Comparison of ENCODE assay signal across 1 cellular context in the genomic region with DNA sequence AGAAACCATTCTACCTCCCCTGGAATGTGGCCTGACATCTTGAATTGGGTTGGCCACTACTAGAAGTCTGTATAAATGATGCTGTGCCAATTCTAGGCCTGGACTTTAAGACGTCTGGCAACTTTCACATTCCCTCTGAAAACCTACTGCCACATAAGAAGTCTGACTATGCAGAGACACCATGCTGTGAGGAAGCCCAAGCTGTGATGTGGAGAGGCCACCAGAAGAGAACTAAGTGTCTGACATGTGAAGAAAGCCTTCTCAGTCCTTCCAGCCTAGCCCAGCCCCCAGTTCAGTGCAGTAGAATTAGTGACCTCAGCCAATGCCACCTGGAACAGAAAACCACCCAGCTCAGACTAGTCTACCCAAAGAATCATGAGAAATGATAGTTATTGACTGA.
TF ChIP-seq lines count a peak whose summit lies in the region.

No MANE protein-coding gene starts in this region.

TF ChIP-seq in GM12878, 131 proteins besides CTCF, POLR2A, EP300 and RAD21:
- TF ChIP-seq, protein P1, sequence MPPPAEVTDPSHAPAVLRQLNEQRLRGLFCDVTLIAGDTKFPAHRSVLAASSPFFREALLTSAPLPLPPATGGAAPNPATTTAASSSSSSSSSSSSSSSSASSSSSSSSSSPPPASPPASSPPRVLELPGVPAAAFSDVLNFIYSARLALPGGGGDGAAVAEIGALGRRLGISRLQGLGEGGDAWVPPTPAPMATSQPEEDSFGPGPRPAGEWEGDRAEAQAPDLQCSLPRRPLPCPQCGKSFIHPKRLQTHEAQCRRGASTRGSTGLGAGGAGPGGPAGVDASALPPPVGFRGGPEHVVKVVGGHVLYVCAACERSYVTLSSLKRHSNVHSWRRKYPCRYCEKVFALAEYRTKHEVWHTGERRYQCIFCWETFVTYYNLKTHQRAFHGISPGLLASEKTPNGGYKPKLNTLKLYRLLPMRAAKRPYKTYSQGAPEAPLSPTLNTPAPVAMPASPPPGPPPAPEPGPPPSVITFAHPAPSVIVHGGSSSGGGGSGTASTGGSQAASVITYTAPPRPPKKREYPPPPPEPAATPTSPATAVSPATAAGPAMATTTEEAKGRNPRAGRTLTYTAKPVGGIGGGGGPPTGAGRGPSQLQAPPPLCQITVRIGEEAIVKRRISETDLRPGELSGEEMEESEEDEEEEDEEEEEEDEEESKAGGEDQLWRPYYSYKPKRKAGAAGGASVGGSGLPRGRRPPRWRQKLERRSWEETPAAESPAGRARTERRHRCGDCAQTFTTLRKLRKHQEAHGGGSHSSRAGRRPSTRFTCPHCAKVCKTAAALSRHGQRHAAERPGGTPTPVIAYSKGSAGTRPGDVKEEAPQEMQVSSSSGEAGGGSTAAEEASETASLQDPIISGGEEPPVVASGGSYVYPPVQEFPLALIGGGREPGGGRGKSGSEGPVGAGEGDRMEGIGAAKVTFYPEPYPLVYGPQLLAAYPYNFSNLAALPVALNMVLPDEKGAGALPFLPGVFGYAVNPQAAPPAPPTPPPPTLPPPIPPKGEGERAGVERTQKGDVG (CRISPR knock-in tag; IDR thresholded peaks at IDR 0.05), result no peak
- TF ChIP-seq NR2F1 (conservative IDR thresholded peaks at IDR 0.05), result no peak
- TF ChIP-seq CBFB (IDR thresholded peaks at IDR 0.05; ENCODE audit: low read depth), result no peak
- TF ChIP-seq, protein P2, sequence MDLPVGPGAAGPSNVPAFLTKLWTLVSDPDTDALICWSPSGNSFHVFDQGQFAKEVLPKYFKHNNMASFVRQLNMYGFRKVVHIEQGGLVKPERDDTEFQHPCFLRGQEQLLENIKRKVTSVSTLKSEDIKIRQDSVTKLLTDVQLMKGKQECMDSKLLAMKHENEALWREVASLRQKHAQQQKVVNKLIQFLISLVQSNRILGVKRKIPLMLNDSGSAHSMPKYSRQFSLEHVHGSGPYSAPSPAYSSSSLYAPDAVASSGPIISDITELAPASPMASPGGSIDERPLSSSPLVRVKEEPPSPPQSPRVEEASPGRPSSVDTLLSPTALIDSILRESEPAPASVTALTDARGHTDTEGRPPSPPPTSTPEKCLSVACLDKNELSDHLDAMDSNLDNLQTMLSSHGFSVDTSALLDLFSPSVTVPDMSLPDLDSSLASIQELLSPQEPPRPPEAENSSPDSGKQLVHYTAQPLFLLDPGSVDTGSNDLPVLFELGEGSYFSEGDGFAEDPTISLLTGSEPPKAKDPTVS (IDR thresholded peaks at IDR 0.05; ENCODE audit: low read depth, low read length), result no peak
- no peak for TF ChIP-seq STAT1 (conservative IDR thresholded peaks at IDR 0.05)
- TF ChIP-seq YY1 (IDR thresholded peaks at IDR 0.05; ENCODE audit: low read depth, low read length), result peak; percentile 70
- no peak for TF ChIP-seq IKZF1 (conservative IDR thresholded peaks at IDR 0.05)
